Comparison of ENCODE assay signal across 19 cellular contexts in the genomic region with DNA sequence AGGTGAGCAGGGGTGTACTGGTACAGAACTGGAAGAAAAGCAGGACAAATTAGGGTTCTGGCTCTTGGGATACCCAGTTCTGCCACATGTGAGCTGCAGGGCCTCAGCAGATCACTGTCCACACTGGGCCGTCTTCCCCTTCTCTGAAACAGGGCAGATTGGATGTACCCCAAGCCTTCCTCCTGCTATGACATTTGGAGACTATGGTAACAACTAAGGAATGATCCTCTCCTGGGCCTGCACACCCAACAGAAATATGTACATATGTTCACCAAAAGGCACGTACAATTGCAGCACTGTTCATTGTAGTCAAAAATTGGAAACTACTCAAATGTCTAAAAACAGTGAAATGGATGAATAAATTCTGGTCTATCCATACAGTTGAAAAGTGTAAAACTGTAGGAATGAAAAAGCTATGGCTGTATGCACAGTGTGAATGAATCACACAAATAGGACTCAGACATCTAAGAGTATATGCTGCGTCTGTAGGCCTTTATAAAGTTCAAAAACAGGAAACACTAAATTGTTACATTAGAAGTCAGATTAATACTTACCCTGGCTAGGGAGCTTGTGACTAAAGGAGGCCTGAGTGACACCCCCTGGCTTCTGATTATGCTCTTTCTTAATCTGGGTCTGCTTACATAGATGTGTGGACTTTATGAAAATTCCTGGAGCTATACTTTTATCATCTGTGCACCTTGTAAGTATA. TPM values are rescaled to one million over a fixed set of nuclear protein-coding genes. Genes with fewer than 3 reads are reported as not detected.
DNase-seq lines count a peak whose midpoint lies in the region; ATAC-seq, FAIRE-seq and TF ChIP-seq lines count a peak whose summit lies in the region.
"Had no signal": no experiment of that assay in that cellular context is flagged by ENCODE, and none has a peak within 500 bp of the region (broad histone marks: within the 10 kb centered on the region; RNA-seq: fewer than 3 reads in every experiment).

No MANE protein-coding gene starts in this region.

- H3K27me3 Mint-ChIP-seq in activated naive CD4-positive, alpha-beta T cell treated with anti-CD3 and anti-CD28 coated beads, Interleukin-2, amount 10 ng/mL, durations not matched to agents 7 days and 5 days: peaks cover 3% of the 10 kb centered on the region
- H3K27me3 Mint-ChIP-seq in type B pancreatic cell: peaks cover 2% of the 10 kb centered on the region

- H4K20me1 ChIP-seq in H1 (replicated peaks in 1 of 2; ENCODE audit: control insufficient read depth in 1 of 2, insufficient read depth in 2 of 2, low read length in 2 of 2) (no peaks in the 10 kb centered on the region), osteoblast (ENCODE audit: insufficient read depth, low read length) (no peaks in the 10 kb centered on the region)

- H2BK5ac ChIP-seq in H1 (ENCODE audit: low read depth, low read length): no peak overlapping the region

- no peak overlapping the region for H3K23ac ChIP-seq in H1 (ENCODE audit: insufficient read length)

- no peaks in the 10 kb centered on the region for H3K9me3 Mint-ChIP-seq in activated naive CD4-positive, alpha-beta T cell treated with anti-CD3 and anti-CD28 coated beads, Interleukin-2, amount 10 ng/mL, durations not matched to agents 7 days and 5 days
- H3K9me3 Mint-ChIP-seq in type B pancreatic cell: no peaks in the 10 kb centered on the region

- POLR2A ChIA-PET in H1 (lab: Charles Lee; ENCODE audit: partially characterized antibody): interaction anchor here (0.6 to 1.2 kb wide), 2 partner anchors 10 to 13 kb away, joined by 3 to 4 read pairs; no protein-coding TSS in a partner anchor

- no peak overlapping the region for H4K8ac ChIP-seq in H1 (ENCODE audit: extremely low read depth, insufficient read depth, low read length)

- H3K14ac ChIP-seq in H1 (ENCODE audit: insufficient read length): no peak overlapping the region

- CTCF ChIA-PET in activated naive CD4-positive, alpha-beta T cell treated with anti-CD3 and anti-CD28 coated beads, Interleukin-2, amount 10 ng/mL, durations not matched to agents 7 days and 5 days (lab: Charles Lee): interaction anchor here (3.0 kb wide), 1 partner anchor 55 kb away, joined by 9 read pairs; no protein-coding TSS in a partner anchor
- CTCF ChIA-PET in H1 (lab: Charles Lee; ENCODE audit: partially characterized antibody): interaction anchor here (0.7 to 4.7 kb wide), 8 partner anchors 14 to 79 kb away, joined by 3 to 23 read pairs (median 3); no protein-coding TSS in a partner anchor

- FAIRE-seq in H1 (lab: Jason Lieb, UNC): no peak
- FAIRE-seq: A549, GM19239, HTR-8/SVneo had no signal

- no peak overlapping the region for H3K9ac ChIP-seq in H1 (replicated peaks in 1 of 4; ENCODE audit: extremely low read depth in 1 of 4, low read depth in 3 of 4, low read length in 3 of 4)

- in situ Hi-C loops in SK-MEL-5 (cut with HindIII; ENCODE audit: low pct_unique_long_range_greater_than_20kb, low sequenced_read_pairs): no loop called here

- H2AK5ac ChIP-seq in H1 (ENCODE audit: low read depth, low read length): no peak overlapping the region

- no peak for ATAC-seq in GM18498 (IDR thresholded peaks at IDR 0.05; ENCODE audit: unreplicated experiment)
- ATAC-seq: A549 had no signal

- no peak for TF ChIP-seq POLR2A in H1 (IDR thresholded peaks at IDR 0.05; ENCODE audit: control extremely low read depth in 1 of 2, low read depth in 2 of 2, low read length in 2 of 2)

- no peak for TF ChIP-seq CTCF in H1 (IDR thresholded peaks at IDR 0.05; ENCODE audit: control extremely low read depth in 1 of 3, insufficient read depth in 1 of 3, low read depth in 1 of 3, low read length in 3 of 3)
- TF ChIP-seq CTCF in type B pancreatic cell (conservative IDR thresholded peaks at IDR 0.05): no peak
- no peak for TF ChIP-seq CTCF in osteoblast (IDR thresholded peaks at IDR 0.05; ENCODE audit: extremely low read depth, low read depth, low read length)

- no peak overlapping the region for H2BK20ac ChIP-seq in H1 (ENCODE audit: low read length)

- no peak overlapping the region for H3K56ac ChIP-seq in H1 (replicated peaks; ENCODE audit: insufficient read length, low read depth, low read length)

- H2BK120ac ChIP-seq in H1 (replicated peaks; ENCODE audit: low read depth, low read length): no peak overlapping the region

- no peak for DNase-seq in activated naive CD4-positive, alpha-beta T cell treated with anti-CD3 and anti-CD28 coated beads, Interleukin-2, amount 10 ng/mL, durations not matched to agents 7 days and 5 days
- DNase-seq in activated naive CD4-positive, alpha-beta T cell treated with Interleukin-2 at 50 U/mL for 16 hours: no peak
- peak; percentile 10 for DNase-seq in SK-MEL-5 (ENCODE audit: low read depth, low spot score)
- no peak for DNase-seq in H1 (ENCODE audit: low read depth in 1 of 2, low spot score in 2 of 2)
- DNase-seq in type B pancreatic cell (ENCODE audit: extremely low spot score, unreplicated experiment): no peak
- DNase-seq in NCI-H446 treated with DMSO at 0.1 percent for 48 hours (lab: John Stamatoyannopoulos, UW): no peak
- DNase-seq in osteoblast (ENCODE audit: insufficient read length, low spot score, missing footprints): no peak
- DNase-seq: HCEC 1CT, NCI-H1930, NCI-H446, NCI-H748 treated with DMSO at 0.1 percent for 48 hours, RPMI8226, SIG-M5 had no signal

- H3K18ac ChIP-seq in H1 (ENCODE audit: extremely low read depth, low read length): no peak overlapping the region

- H4K91ac ChIP-seq in H1 (replicated peaks; ENCODE audit: insufficient read length, low read length): no peak overlapping the region

- peak overlapping the region; percentile 11 for H3K27ac Mint-ChIP-seq in activated naive CD4-positive, alpha-beta T cell treated with anti-CD3 and anti-CD28 coated beads, Interleukin-2, amount 10 ng/mL, durations not matched to agents 7 days and 5 days
- peak overlapping the region; percentile 45 for H3K27ac Mint-ChIP-seq in type B pancreatic cell

- no peak for TF ChIP-seq RAD21 in H1 (IDR thresholded peaks at IDR 0.05 in 1 of 2, conservative IDR thresholded peaks at IDR 0.05 in 1 of 2; ENCODE audit: low read depth in 2 of 2, low read length in 2 of 2)

- H2AFZ ChIP-seq in H1 (ENCODE audit: low read length) (no peak overlapping the region), osteoblast (ENCODE audit: low read length) (no peak overlapping the region)

- H3K4me1 ChIP-seq in H1 (replicated peaks in 1 of 4; ENCODE audit: control insufficient read depth in 3 of 4, insufficient read depth in 4 of 4, low read length in 3 of 4) (peaks cover 4 to 15% (median 11%) of the 10 kb centered on the region in 4 experiments), osteoblast (ENCODE audit: insufficient read depth, low read length) (peaks cover 2% of the 10 kb centered on the region)
- H3K4me1 ChIP-seq: A549 had no signal

- no peak overlapping the region for H3K4me3 ChIP-seq in H1 (ENCODE audit: extremely low read depth in 1 of 4, insufficient read depth in 2 of 4, low read depth in 3 of 4, low read length in 4 of 4)
- no peak overlapping the region for H3K4me3 ChIP-seq in osteoblast (ENCODE audit: insufficient read depth, low read length)
- H3K4me3 ChIP-seq: A549 had no signal

- H3K4me2 ChIP-seq in H1 (ENCODE audit: insufficient read depth in 1 of 2, low read depth in 2 of 2, low read length in 2 of 2) (no peak overlapping the region), osteoblast (ENCODE audit: insufficient read depth, low read length) (no peak overlapping the region)
- H3K4me2 ChIP-seq: A549 had no signal

- H2BK15ac ChIP-seq in H1 (ENCODE audit: low read length): 0 out of 2 replicates have a peak overlapping the region, but pooled peaks have one; percentile 62

- no peak overlapping the region for H3K4ac ChIP-seq in H1 (replicated peaks; ENCODE audit: insufficient read length, low read depth, low read length)

- peak overlapping the region; percentile 62; the same call in 1 of the 2 replicates for H2BK12ac ChIP-seq in H1 (ENCODE audit: low read depth, low read length)

- no peak for TF ChIP-seq EP300 in H1 (IDR thresholded peaks at IDR 0.05; ENCODE audit: borderline replicate concordance in 1 of 2, low read depth in 2 of 2, low read length in 2 of 2)

- H3K36me3 ChIP-seq in H1 (ENCODE audit: control insufficient read depth in 2 of 4, insufficient read depth in 4 of 4, low read length in 3 of 4) (no peaks in the 10 kb centered on the region), osteoblast (ENCODE audit: insufficient read depth, low read length) (no peaks in the 10 kb centered on the region)

- H4K5ac ChIP-seq in H1 (ENCODE audit: insufficient read length, low read depth, low read length): no peak overlapping the region

- H3K27me3 ChIP-seq in H1 (replicated peaks in 1 of 4; ENCODE audit: control insufficient read depth in 3 of 4, extremely low read depth in 1 of 4, insufficient read depth in 3 of 4, low read length in 3 of 4) (no peaks in the 10 kb centered on the region), osteoblast (ENCODE audit: insufficient read depth, low read length) (no peaks in the 10 kb centered on the region)

- H3K4me3 Mint-ChIP-seq in activated naive CD4-positive, alpha-beta T cell treated with anti-CD3 and anti-CD28 coated beads, Interleukin-2, amount 10 ng/mL, durations not matched to agents 7 days and 5 days: no peak overlapping the region
- H3K4me3 Mint-ChIP-seq in type B pancreatic cell: no peak overlapping the region

- 88% methylated on average over 3 of the region's 3 CpGs; no CpG with 5 or more reads in 1 of the 2 experiments for WGBS in H1 (ENCODE audit: extremely low coverage in 1 of 2, insufficient coverage in 1 of 2, insufficient read length in 1 of 2, insufficient replicate concordance in 2 of 2, low coverage in 1 of 2, low lambda C conversion rate in 2 of 2, missing lambda C conversion rate in 1 of 2), 2 experiments

- no peaks in the 10 kb centered on the region for H3K9me3 ChIP-seq in H1 (ENCODE audit: insufficient read depth in 2 of 2, low read depth in 1 of 2, low read length in 1 of 2)
- no peaks in the 10 kb centered on the region for H3K9me3 ChIP-seq in osteoblast (ENCODE audit: low read depth, low read length)
- H3K9me3 ChIP-seq: A549 had no signal

- no peaks in the 10 kb centered on the region for H3K79me1 ChIP-seq in H1 (ENCODE audit: low read depth, low read length)

- H3K36me3 Mint-ChIP-seq in activated naive CD4-positive, alpha-beta T cell treated with anti-CD3 and anti-CD28 coated beads, Interleukin-2, amount 10 ng/mL, durations not matched to agents 7 days and 5 days: no peaks in the 10 kb centered on the region
- no peaks in the 10 kb centered on the region for H3K36me3 Mint-ChIP-seq in type B pancreatic cell

- H3K4me1 Mint-ChIP-seq in activated naive CD4-positive, alpha-beta T cell treated with anti-CD3 and anti-CD28 coated beads, Interleukin-2, amount 10 ng/mL, durations not matched to agents 7 days and 5 days: peaks cover 28% of the 10 kb centered on the region
- peaks cover 16% of the 10 kb centered on the region for H3K4me1 Mint-ChIP-seq in type B pancreatic cell (ENCODE audit: unreplicated experiment)

- H3K27ac ChIP-seq in H1 (ENCODE audit: low read depth, low read length) (no peak overlapping the region), osteoblast (ENCODE audit: low read depth, low read length) (no peak overlapping the region)
- H3K27ac ChIP-seq: A549, C4-2B, HL-60 had no signal

- H3K79me2 ChIP-seq in H1 (ENCODE audit: control insufficient read depth in 1 of 2, insufficient read depth in 2 of 2, low read length in 2 of 2) (no peaks in the 10 kb centered on the region), osteoblast (ENCODE audit: insufficient read depth, low read length) (no peaks in the 10 kb centered on the region)

- H3K23me2 ChIP-seq in H1 (ENCODE audit: low read depth, low read length): no peaks in the 10 kb centered on the region

RNA-seq across cellular contexts. Expression of a gene that starts 16.1 kb away (rescaled TPM):
- 156 and 186 TPM in 2 replicates for total RNA-seq in SK-MEL-5 (2014; rRNA removed; shearing (Covaris generic))
- 80.0 and 90.7 TPM in 2 replicates for polyA plus RNA-seq in SK-MEL-5 (2015; cell fraction: cytosol; rRNA removed)
- polyA plus RNA-seq in SK-MEL-5 (2015; cell fraction: nucleus; rRNA removed): 200 and 231 TPM in 2 replicates
- 49.7 and 61.1 TPM in 2 replicates for total RNA-seq in H1 (2021; fragmentation: NEBNext Ultra II Directional; extraction: Animal tissue kit (Norgen Biotek cat#: 25700))
- 201 TPM in 2 replicates for polyA plus RNA-seq in H1 (2011; rRNA removed)
- polyA plus RNA-seq in H1 (2011; cell fraction: cytosol; rRNA removed): 147 TPM
- 319 TPM for polyA plus RNA-seq in H1 (2011; cell fraction: nucleus; rRNA removed)
- polyA plus RNA-seq in H1 (2012, experiment 1 of 2): 47.4 to 54.6 TPM (median 51.3 TPM) in 4 replicates
- 26.3 TPM for polyA plus RNA-seq in H1 (2012, experiment 2 of 2)
- 35.6 TPM for polyA plus RNA-seq in H1 (2013, experiment 1 of 2)
- 34.4 TPM for polyA plus RNA-seq in H1 (2013, experiment 2 of 2)
- 329 and 459 TPM in 2 replicates for polyA minus RNA-seq in H1 (2011; rRNA and poly(A)+ RNA removed)
- 84.0 TPM for polyA minus RNA-seq in H1 (2011; cell fraction: cytosol; rRNA and poly(A)+ RNA removed)
- polyA minus RNA-seq in H1 (2011; cell fraction: nucleus; rRNA and poly(A)+ RNA removed): 113 TPM
- 50.1 and 76.6 TPM in 2 replicates for total RNA-seq in type B pancreatic cell (ENCODE audit: low replicate concordance)
- total RNA-seq in osteoblast: 123 and 140 TPM in 2 replicates
